In the genomic region with DNA sequence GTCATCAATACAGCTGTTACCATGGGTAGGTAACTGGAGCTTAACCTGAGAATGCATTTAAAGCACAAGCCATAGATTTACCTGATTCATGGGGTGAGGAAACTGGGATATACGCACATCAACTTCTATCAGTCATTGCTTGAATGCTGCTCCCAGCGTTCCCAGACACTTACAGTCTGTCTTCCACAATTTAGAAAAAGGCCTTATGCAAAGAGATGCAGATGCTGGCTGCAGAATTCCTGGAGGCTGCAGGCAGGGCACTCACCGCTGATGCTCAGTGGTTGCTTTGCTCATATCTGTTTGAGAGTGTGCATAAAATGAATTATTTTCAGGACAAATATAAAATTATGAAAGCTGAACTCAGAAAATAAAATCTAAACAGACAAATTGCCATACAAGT, we compare ENCODE assay signal across 21 cellular contexts.
"Had no signal": no experiment of that assay in that cellular context is flagged by ENCODE, and none has a peak within 500 bp of the region (broad histone marks: within the 10 kb centered on the region; RNA-seq: fewer than 3 reads in every experiment).

No MANE protein-coding gene starts in this region.

- ATAC-seq: gastrocnemius medialis; heart right ventricle; lower lobe of right lung; right cardiac atrium; stimulated activated memory B cell treated with anti-CD40 and anti-IgM and Interleukin-4, amounts not matched to agents 10 μg/mL and 1 μg/mL and 100 μg/mL, for 72 hours; upper lobe of right lung had no signal

- H3K9me3 ChIP-seq: esophagus muscularis mucosa, gastrocnemius medialis, heart right ventricle, left ventricle myocardium inferior, lower lobe of right lung, ovary, tibial artery, upper lobe of right lung had no signal

- H3K27me3 ChIP-seq: esophagus muscularis mucosa, gastrocnemius medialis, heart right ventricle, ovary, tibial artery, upper lobe of right lung had no signal

- DNase-seq: effector memory CD4-positive, alpha-beta T cell; gastrocnemius medialis; heart right ventricle; hypothalamus; islet precursor cell; left ventricle myocardium inferior; lower lobe of right lung; midbrain; nucleus accumbens; ovary; right cardiac atrium; stimulated activated CD4-positive, alpha-beta T cell treated with anti-CD3 and anti-CD28 coated beads, Interleukin-4, amount 100 ng/mL, for 1 hour; tibial artery; upper lobe of right lung had no signal

- H3K27me3 Mint-ChIP-seq: central memory CD8-positive, alpha-beta T cell; memory B cell; stimulated activated memory B cell treated with anti-CD40 and anti-IgM and Interleukin-4, amounts not matched to agents 10 μg/mL and 1 μg/mL and 100 μg/mL, for 72 hours; stimulated activated naive CD8-positive, alpha-beta T cell treated with anti-CD3 and anti-CD28 coated beads, Interleukin-15, Interleukin-2, amounts not matched to agents 100 ng/mL and 50 ng/mL, for 24 hours had no signal

- H3K27ac ChIP-seq: epithelial cell of prostate, esophagus muscularis mucosa, gastrocnemius medialis, heart right ventricle, left ventricle myocardium inferior, lower lobe of right lung, ovary, tibial artery, upper lobe of right lung had no signal

- H3K4me1 ChIP-seq: esophagus muscularis mucosa, gastrocnemius medialis, heart right ventricle, left ventricle myocardium inferior, lower lobe of right lung, upper lobe of right lung had no signal

- H3K4me2 ChIP-seq: smooth muscle cell had no signal

- H3K36me3 Mint-ChIP-seq: memory B cell; stimulated activated memory B cell treated with anti-CD40 and anti-IgM and Interleukin-4, amounts not matched to agents 10 μg/mL and 1 μg/mL and 100 μg/mL, for 72 hours had no signal

- H3K4me1 Mint-ChIP-seq: central memory CD8-positive, alpha-beta T cell; memory B cell; stimulated activated memory B cell treated with anti-CD40 and anti-IgM and Interleukin-4, amounts not matched to agents 10 μg/mL and 1 μg/mL and 100 μg/mL, for 72 hours had no signal

- H3K9me3 Mint-ChIP-seq: central memory CD8-positive, alpha-beta T cell; stimulated activated naive CD8-positive, alpha-beta T cell treated with anti-CD3 and anti-CD28 coated beads, Interleukin-15, Interleukin-2, amounts not matched to agents 100 ng/mL and 50 ng/mL, for 24 hours had no signal

- H3K4me3 ChIP-seq: esophagus muscularis mucosa, gastrocnemius medialis, heart right ventricle, left ventricle myocardium inferior, lower lobe of right lung, ovary, smooth muscle cell, tibial artery, upper lobe of right lung had no signal

- H3K36me3 ChIP-seq: esophagus muscularis mucosa, gastrocnemius medialis, heart right ventricle, left ventricle myocardium inferior, lower lobe of right lung, ovary, tibial artery, upper lobe of right lung had no signal

- H3K4me3 Mint-ChIP-seq: central memory CD8-positive, alpha-beta T cell; memory B cell; stimulated activated memory B cell treated with anti-CD40 and anti-IgM and Interleukin-4, amounts not matched to agents 10 μg/mL and 1 μg/mL and 100 μg/mL, for 72 hours; stimulated activated naive CD8-positive, alpha-beta T cell treated with anti-CD3 and anti-CD28 coated beads, Interleukin-15, Interleukin-2, amounts not matched to agents 100 ng/mL and 50 ng/mL, for 24 hours had no signal

- H3K27ac Mint-ChIP-seq: memory B cell; stimulated activated memory B cell treated with anti-CD40 and anti-IgM and Interleukin-4, amounts not matched to agents 10 μg/mL and 1 μg/mL and 100 μg/mL, for 72 hours; stimulated activated naive CD8-positive, alpha-beta T cell treated with anti-CD3 and anti-CD28 coated beads, Interleukin-15, Interleukin-2, amounts not matched to agents 100 ng/mL and 50 ng/mL, for 24 hours had no signal
